Comparison of ENCODE assay signal across 1 cellular context in the genomic region with DNA sequence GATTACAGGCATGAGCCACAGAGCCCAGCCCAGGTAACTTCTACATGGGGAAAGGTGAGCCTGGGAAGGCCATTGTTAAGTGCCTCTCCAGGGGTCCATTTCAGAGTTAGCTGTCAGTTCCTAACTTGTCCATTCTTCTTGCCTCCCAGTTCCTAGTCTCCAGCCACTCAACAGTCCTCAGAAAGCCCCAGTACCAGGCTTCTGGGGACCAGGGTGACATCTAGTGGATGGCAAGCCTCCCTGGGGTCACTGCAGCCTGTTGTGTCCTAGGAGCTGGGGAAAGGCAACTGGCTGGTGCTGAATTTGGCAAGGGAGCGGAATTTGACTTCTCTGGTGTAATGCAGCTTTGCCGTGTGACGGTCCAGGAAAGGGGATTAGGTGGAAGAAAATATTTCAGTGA.
TF ChIP-seq lines count a peak whose summit lies in the region.

No MANE protein-coding gene starts in this region.

TF ChIP-seq in GM12878, 131 proteins besides CTCF, POLR2A, EP300 and RAD21:
- TF ChIP-seq ATF2 (IDR thresholded peaks at IDR 0.05; ENCODE audit: low read length) (no peak), SMC3 (IDR thresholded peaks at IDR 0.05; ENCODE audit: borderline replicate concordance, low read length) (peak; percentile 20; the same call in 1 of the 2 replicates)
